ENCODE assay signal across 11 cellular contexts in genomic region chr10:60353519-60354258, GRCh38. TPM values are rescaled to one million over a fixed set of nuclear protein-coding genes. Genes with fewer than 3 reads are reported as not detected.
DNase-seq lines count a peak whose midpoint lies in the region; ATAC-seq and TF ChIP-seq lines count a peak whose summit lies in the region.
"Had no signal": no experiment of that assay in that cellular context is flagged by ENCODE, and none has a peak within 500 bp of the region (broad histone marks: within the 10 kb centered on the region; RNA-seq: fewer than 3 reads in every experiment).

No MANE protein-coding gene starts in this region.

- DNase-seq in stimulated activated naive CD8-positive, alpha-beta T cell treated with anti-CD3 and anti-CD28 coated beads, Interleukin-15, Interleukin-2, amounts not matched to agents 100 U/mL and 50 U/mL, for 24 hours = no peak
- DNase-seq in fibroblast of lung (ENCODE audit: low read depth in 2 of 2) (peak; percentile 4 to 78), midbrain (lab: John Stamatoyannopoulos, UW) (peak; percentile 69), MV-4-11 (lab: John Stamatoyannopoulos, UW) (no peak), esophagus squamous epithelium (lab: John Stamatoyannopoulos, UW) (no peak), SKM-1 (lab: John Stamatoyannopoulos, UW; ENCODE audit: unreplicated experiment) (no peak), SKM-1 treated with dmso at 0.1 percent for 144 hours (lab: John Stamatoyannopoulos, UW; ENCODE audit: unreplicated experiment) (no peak)
- DNase-seq: Karpas-422, lower lobe of right lung had no signal

- H3K9me3 Mint-ChIP-seq in stimulated activated naive CD8-positive, alpha-beta T cell treated with anti-CD3 and anti-CD28 coated beads, Interleukin-15, Interleukin-2, amounts not matched to agents 100 ng/mL and 50 ng/mL, for 24 hours = no peaks in the 10 kb centered on the region
- H3K9me3 Mint-ChIP-seq: dendritic cell treated with granulocyte-macrophage colony-stimulating factor and Interleukin-4, amounts not matched to agents 40 ng/mL and 50 ng/mL, for 4 days had no signal

- H4K20me1 ChIP-seq in fibroblast of lung (ENCODE audit: control insufficient read depth, extremely low read depth, insufficient read depth, low read length) = no peaks in the 10 kb centered on the region

- H3K9me3 ChIP-seq in fibroblast of lung (ENCODE audit: control insufficient read depth, insufficient read depth, low read depth, low read length) (no peaks in the 10 kb centered on the region), esophagus squamous epithelium (no peaks in the 10 kb centered on the region)
- H3K9me3 ChIP-seq: lower lobe of right lung had no signal

- H3K36me3 Mint-ChIP-seq in stimulated activated naive CD8-positive, alpha-beta T cell treated with anti-CD3 and anti-CD28 coated beads, Interleukin-15, Interleukin-2, amounts not matched to agents 100 ng/mL and 50 ng/mL, for 24 hours (ENCODE audit: low read depth) = no peaks in the 10 kb centered on the region

- WGBS in esophagus squamous epithelium, 2 donors = 72 to 82% methylated on average over 9 of the region's 9 CpGs

- no peak overlapping the region for H3K9ac ChIP-seq in fibroblast of lung (ENCODE audit: insufficient read depth, low read length)

- no peak overlapping the region for H3K4me3 ChIP-seq in fibroblast of lung (replicated peaks in 1 of 4; ENCODE audit: control extremely low read depth in 1 of 4, insufficient read depth in 1 of 4, low read depth in 3 of 4, low read length in 4 of 4)
- H3K4me3 ChIP-seq in esophagus squamous epithelium = no peak overlapping the region
- H3K4me3 ChIP-seq: lower lobe of right lung had no signal

- no peak overlapping the region for H3K27ac Mint-ChIP-seq in stimulated activated naive CD8-positive, alpha-beta T cell treated with anti-CD3 and anti-CD28 coated beads, Interleukin-15, Interleukin-2, amounts not matched to agents 100 ng/mL and 50 ng/mL, for 24 hours
- H3K27ac Mint-ChIP-seq: dendritic cell treated with granulocyte-macrophage colony-stimulating factor and Interleukin-4, amounts not matched to agents 40 ng/mL and 50 ng/mL, for 4 days had no signal

- no peak for ATAC-seq in stimulated activated naive CD8-positive, alpha-beta T cell treated with anti-CD3 and anti-CD28 coated beads, Interleukin-15, Interleukin-2, amounts not matched to agents 100 U/mL and 50 U/mL, for 24 hours
- ATAC-seq: lower lobe of right lung had no signal

- H3K79me2 ChIP-seq in fibroblast of lung (ENCODE audit: control insufficient read depth, insufficient read depth, low read length) = no peaks in the 10 kb centered on the region

- H3K4me2 ChIP-seq in fibroblast of lung (ENCODE audit: extremely low read depth, insufficient read depth, low read length) = no peak overlapping the region

- no peak for TF ChIP-seq POLR2A in esophagus squamous epithelium (IDR thresholded peaks at IDR 0.05)

- no peak overlapping the region for H3K27ac ChIP-seq in fibroblast of lung (ENCODE audit: insufficient read depth, low read length)
- H3K27ac ChIP-seq in esophagus squamous epithelium = no peak overlapping the region
- H3K27ac ChIP-seq: lower lobe of right lung had no signal

- peak overlapping the region; percentile 11 for H3K4me3 Mint-ChIP-seq in stimulated activated naive CD8-positive, alpha-beta T cell treated with anti-CD3 and anti-CD28 coated beads, Interleukin-15, Interleukin-2, amounts not matched to agents 100 ng/mL and 50 ng/mL, for 24 hours
- H3K4me3 Mint-ChIP-seq: dendritic cell treated with granulocyte-macrophage colony-stimulating factor and Interleukin-4, amounts not matched to agents 40 ng/mL and 50 ng/mL, for 4 days had no signal

- H3K36me3 ChIP-seq in fibroblast of lung (ENCODE audit: control insufficient read depth, insufficient read depth, low read length) = no peaks in the 10 kb centered on the region
- no peaks in the 10 kb centered on the region for H3K36me3 ChIP-seq in esophagus squamous epithelium
- H3K36me3 ChIP-seq: lower lobe of right lung had no signal

- no peaks in the 10 kb centered on the region for H3K4me1 Mint-ChIP-seq in stimulated activated naive CD8-positive, alpha-beta T cell treated with anti-CD3 and anti-CD28 coated beads, Interleukin-15, Interleukin-2, amounts not matched to agents 100 ng/mL and 50 ng/mL, for 24 hours (ENCODE audit: low read depth)

- TF ChIP-seq CTCF in fibroblast of lung (conservative IDR thresholded peaks at IDR 0.05 in 1 of 2, IDR thresholded peaks at IDR 0.05 in 1 of 2; ENCODE audit: low read depth in 1 of 2, low read length in 2 of 2) (no peak), esophagus squamous epithelium (IDR thresholded peaks at IDR 0.05) (no peak)

- peaks cover 2% of the 10 kb centered on the region for H3K27me3 ChIP-seq in fibroblast of lung (ENCODE audit: control insufficient read depth, insufficient read depth, low read length)
- H3K27me3 ChIP-seq in esophagus squamous epithelium = no peaks in the 10 kb centered on the region

- H2AFZ ChIP-seq in fibroblast of lung (ENCODE audit: low read length) = no peak overlapping the region

- H3K4me1 ChIP-seq in fibroblast of lung (ENCODE audit: control insufficient read depth, extremely low read depth, insufficient read depth, low read length) (peaks cover 2% of the 10 kb centered on the region), esophagus squamous epithelium (no peaks in the 10 kb centered on the region)
- H3K4me1 ChIP-seq: lower lobe of right lung had no signal

- peaks cover 4% of the 10 kb centered on the region for H3K27me3 Mint-ChIP-seq in stimulated activated naive CD8-positive, alpha-beta T cell treated with anti-CD3 and anti-CD28 coated beads, Interleukin-15, Interleukin-2, amounts not matched to agents 100 ng/mL and 50 ng/mL, for 24 hours
- H3K27me3 Mint-ChIP-seq: dendritic cell treated with granulocyte-macrophage colony-stimulating factor and Interleukin-4, amounts not matched to agents 40 ng/mL and 50 ng/mL, for 4 days had no signal

- intact Hi-C loops in esophagus squamous epithelium (cut with DNase I) = no loop called here

RNA-seq across cellular contexts. Expression of gene ANK3, which starts 36.0 kb away (rescaled TPM):
- total RNA-seq in fibroblast of lung (0.50 and 1.3 TPM in 2 replicates), esophagus squamous epithelium (10 to 100 TPM; 23.1 to 59.1 (median 33.0) TPM)
- 0.79 and 2.7 TPM in 2 replicates for polyA plus RNA-seq in fibroblast of lung
- polyA plus RNA-seq in fibroblast of lung (2012) = 0.44 and 1.3 TPM in 2 replicates
- 0.94 and 5.1 TPM in 2 replicates for polyA minus RNA-seq in fibroblast of lung (ENCODE audit: low replicate concordance)

Comparison
In these comparisons a context has a peak if more than half of its experiments do, and no peak if none do; other contexts are left out.
1. DNase-seq: peak in fibroblast of lung (2 of 2) and midbrain (single experiment); none in stimulated activated naive CD8-positive, alpha-beta T cell treated with anti-CD3 and anti-CD28 coated beads, Interleukin-15, Interleukin-2, amounts not matched to agents 100 U/mL and 50 U/mL, for 24 hours (single experiment), MV-4-11 (single experiment), esophagus squamous epithelium (single experiment), SKM-1 (single experiment) and SKM-1 treated with dmso at 0.1 percent for 144 hours (single experiment).
2. RNA of gene ANK3, which starts 36.0 kb away (total RNA-seq): 23.1 to 59.1 TPM in esophagus squamous epithelium; 0.50 to 1.3 TPM in fibroblast of lung; every median in the first group is over 10 times any median in the second.